Comparison of ENCODE assay signal across 1 cellular context in the genomic region with DNA sequence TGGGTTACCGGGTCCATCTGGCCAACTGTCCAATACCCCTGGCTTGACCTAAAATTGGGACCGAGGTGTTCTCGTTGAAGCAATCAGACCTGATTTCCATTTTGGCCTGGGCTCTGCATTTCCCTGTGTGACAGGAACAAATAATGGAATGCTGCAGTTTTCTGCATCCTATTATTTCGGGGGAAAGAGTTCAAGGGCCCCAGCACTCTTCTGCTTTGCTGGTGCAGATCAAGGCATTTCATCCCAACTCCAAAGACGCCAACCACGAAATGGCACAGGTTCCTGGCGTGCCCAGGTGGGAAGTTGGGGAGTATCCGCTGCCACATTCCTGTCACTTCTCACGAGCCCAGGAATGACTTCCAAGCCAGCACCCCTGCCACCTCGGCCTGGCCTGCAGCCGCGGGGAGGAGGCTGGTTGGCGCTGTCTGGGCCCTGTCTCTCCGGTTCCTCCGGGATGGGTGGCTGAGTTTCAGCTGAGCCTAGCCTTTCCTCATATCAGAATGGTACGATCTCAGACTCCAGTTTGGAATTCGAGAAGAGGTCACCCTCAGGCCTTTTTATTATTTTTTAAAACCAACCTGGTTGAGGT.
TF ChIP-seq lines count a peak whose summit lies in the region.

No MANE protein-coding gene starts in this region.

TF ChIP-seq in GM23338, 12 proteins besides CTCF, POLR2A, EP300 and RAD21 (continued from another document):
- TF ChIP-seq, protein P1, sequence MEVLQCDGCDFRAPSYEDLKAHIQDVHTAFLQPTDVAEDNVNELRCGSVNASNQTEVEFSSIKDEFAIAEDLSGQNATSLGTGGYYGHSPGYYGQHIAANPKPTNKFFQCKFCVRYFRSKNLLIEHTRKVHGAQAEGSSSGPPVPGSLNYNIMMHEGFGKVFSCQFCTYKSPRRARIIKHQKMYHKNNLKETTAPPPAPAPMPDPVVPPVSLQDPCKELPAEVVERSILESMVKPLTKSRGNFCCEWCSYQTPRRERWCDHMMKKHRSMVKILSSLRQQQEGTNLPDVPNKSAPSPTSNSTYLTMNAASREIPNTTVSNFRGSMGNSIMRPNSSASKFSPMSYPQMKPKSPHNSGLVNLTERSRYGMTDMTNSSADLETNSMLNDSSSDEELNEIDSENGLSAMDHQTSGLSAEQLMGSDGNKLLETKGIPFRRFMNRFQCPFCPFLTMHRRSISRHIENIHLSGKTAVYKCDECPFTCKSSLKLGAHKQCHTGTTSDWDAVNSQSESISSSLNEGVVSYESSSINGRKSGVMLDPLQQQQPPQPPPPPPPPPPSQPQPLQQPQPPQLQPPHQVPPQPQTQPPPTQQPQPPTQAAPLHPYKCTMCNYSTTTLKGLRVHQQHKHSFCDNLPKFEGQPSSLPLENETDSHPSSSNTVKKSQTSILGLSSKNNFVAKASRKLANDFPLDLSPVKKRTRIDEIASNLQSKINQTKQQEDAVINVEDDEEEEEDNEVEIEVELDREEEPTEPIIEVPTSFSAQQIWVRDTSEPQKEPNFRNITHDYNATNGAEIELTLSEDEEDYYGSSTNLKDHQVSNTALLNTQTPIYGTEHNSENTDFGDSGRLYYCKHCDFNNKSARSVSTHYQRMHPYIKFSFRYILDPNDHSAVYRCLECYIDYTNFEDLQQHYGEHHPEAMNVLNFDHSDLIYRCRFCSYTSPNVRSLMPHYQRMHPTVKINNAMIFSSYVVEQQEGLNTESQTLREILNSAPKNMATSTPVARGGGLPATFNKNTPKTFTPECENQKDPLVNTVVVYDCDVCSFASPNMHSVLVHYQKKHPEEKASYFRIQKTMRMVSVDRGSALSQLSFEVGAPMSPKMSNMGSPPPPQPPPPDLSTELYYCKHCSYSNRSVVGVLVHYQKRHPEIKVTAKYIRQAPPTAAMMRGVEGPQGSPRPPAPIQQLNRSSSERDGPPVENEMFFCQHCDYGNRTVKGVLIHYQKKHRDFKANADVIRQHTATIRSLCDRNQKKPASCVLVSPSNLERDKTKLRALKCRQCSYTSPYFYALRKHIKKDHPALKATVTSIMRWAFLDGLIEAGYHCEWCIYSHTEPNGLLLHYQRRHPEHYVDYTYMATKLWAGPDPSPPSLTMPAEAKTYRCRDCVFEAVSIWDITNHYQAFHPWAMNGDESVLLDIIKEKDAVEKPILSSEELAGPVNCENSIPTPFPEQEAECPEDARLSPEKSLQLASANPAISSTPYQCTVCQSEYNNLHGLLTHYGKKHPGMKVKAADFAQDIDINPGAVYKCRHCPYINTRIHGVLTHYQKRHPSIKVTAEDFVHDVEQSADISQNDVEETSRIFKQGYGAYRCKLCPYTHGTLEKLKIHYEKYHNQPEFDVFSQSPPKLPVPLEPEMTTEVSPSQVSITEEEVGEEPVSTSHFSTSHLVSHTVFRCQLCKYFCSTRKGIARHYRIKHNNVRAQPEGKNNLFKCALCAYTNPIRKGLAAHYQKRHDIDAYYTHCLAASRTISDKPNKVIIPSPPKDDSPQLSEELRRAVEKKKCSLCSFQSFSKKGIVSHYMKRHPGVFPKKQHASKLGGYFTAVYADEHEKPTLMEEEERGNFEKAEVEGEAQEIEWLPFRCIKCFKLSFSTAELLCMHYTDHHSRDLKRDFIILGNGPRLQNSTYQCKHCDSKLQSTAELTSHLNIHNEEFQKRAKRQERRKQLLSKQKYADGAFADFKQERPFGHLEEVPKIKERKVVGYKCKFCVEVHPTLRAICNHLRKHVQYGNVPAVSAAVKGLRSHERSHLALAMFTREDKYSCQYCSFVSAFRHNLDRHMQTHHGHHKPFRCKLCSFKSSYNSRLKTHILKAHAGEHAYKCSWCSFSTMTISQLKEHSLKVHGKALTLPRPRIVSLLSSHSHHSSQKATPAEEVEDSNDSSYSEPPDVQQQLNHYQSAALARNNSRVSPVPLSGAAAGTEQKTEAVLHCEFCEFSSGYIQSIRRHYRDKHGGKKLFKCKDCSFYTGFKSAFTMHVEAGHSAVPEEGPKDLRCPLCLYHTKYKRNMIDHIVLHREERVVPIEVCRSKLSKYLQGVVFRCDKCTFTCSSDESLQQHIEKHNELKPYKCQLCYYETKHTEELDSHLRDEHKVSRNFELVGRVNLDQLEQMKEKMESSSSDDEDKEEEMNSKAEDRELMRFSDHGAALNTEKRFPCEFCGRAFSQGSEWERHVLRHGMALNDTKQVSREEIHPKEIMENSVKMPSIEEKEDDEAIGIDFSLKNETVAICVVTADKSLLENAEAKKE (CRISPR knock-in tag; IDR thresholded peaks at IDR 0.05), result no peak
